In genomic region chr6:43848992-43849391, GRCh38 we compare ENCODE assay signal across 20 cellular contexts.
"Had no signal": no experiment of that assay in that cellular context is flagged by ENCODE, and none has a peak within 500 bp of the region (broad histone marks: within the 10 kb centered on the region; RNA-seq: fewer than 3 reads in every experiment).

No MANE protein-coding gene starts in this region.

- H3K4me1 Mint-ChIP-seq: immature natural killer cell had no signal

- H3K36me3 ChIP-seq: right atrium auricular region had no signal

- H3K27me3 ChIP-seq: right atrium auricular region had no signal

- ATAC-seq: foreskin keratinocyte; left cardiac atrium; left ventricle myocardium superior; naive thymus-derived CD4-positive, alpha-beta T cell had no signal

- H3K36me3 Mint-ChIP-seq: immature natural killer cell; naive thymus-derived CD4-positive, alpha-beta T cell had no signal

- H3K4me1 ChIP-seq: foreskin keratinocyte, right atrium auricular region had no signal

- H3K9me3 Mint-ChIP-seq: dendritic cell treated with granulocyte-macrophage colony-stimulating factor and Interleukin-4, amounts not matched to agents 40 ng/mL and 50 ng/mL, for 4 days; endodermal cell; immature natural killer cell; naive thymus-derived CD4-positive, alpha-beta T cell had no signal

- H3K9me3 ChIP-seq: right atrium auricular region had no signal

- H3K4me3 Mint-ChIP-seq: dendritic cell treated with granulocyte-macrophage colony-stimulating factor and Interleukin-4, amounts not matched to agents 40 ng/mL and 50 ng/mL, for 4 days; endodermal cell; immature natural killer cell; naive thymus-derived CD4-positive, alpha-beta T cell had no signal

- DNase-seq: endodermal cell; erythroblast; foreskin keratinocyte; immature natural killer cell; left cardiac atrium; left ventricle myocardium superior; naive thymus-derived CD4-positive, alpha-beta T cell; nucleus accumbens; small intestine; stimulated activated CD4-positive, alpha-beta T cell treated with anti-CD3 and anti-CD28 coated beads, Interleukin-12 subunit alpha, Interleukin-12 subunit beta, amount 100 ng/mL, for 4 hours; stimulated activated naive CD4-positive, alpha-beta T cell treated with Interleukin-2 at 50 U/mL for 16 hours; trophoblast cell had no signal

- H3K27ac ChIP-seq: foreskin keratinocyte, parathyroid adenoma, right atrium auricular region had no signal

- H3K9ac ChIP-seq: parathyroid adenoma had no signal

- FAIRE-seq: colon, endothelial cell of umbilical vein, keratinocyte, small intestine, urothelium cell line had no signal

- H3K27ac Mint-ChIP-seq: endodermal cell; naive thymus-derived CD4-positive, alpha-beta T cell had no signal

- H3K4me3 ChIP-seq: lung, right atrium auricular region had no signal
